In genomic region chr6:110039996-110040383, GRCh38 we compare ENCODE assay signal across 8 cellular contexts.
DNase-seq lines count a peak whose midpoint lies in the region; ATAC-seq and TF ChIP-seq lines count a peak whose summit lies in the region.

No MANE protein-coding gene starts in this region.

- H3K9ac ChIP-seq in endodermal cell (ENCODE audit: extremely low read depth, low read length, poor library complexity, severe bottlenecking): no peak overlapping the region

- no peak overlapping the region for H3K4me3 ChIP-seq in endodermal cell (ENCODE audit: low read length)

- H3K27ac Mint-ChIP-seq in activated CD4-positive, alpha-beta memory T cell treated with anti-CD3 and anti-CD28 coated beads for 36 hours: peak overlapping the region; percentile 86
- H3K27ac Mint-ChIP-seq in endodermal cell (peak overlapping the region; percentile 68), nephron (peak overlapping the region; percentile 2 to 84 (median 46))

- intact Hi-C loops in activated CD4-positive, alpha-beta memory T cell treated with anti-CD3 and anti-CD28 coated beads for 36 hours (cut with micrococcal nuclease): loop anchor here (1.0 to 10.0 kb wide), 6 partner anchors 140 to 855 kb away; partner anchors contain the start of gene CDC40

- CTCF ChIA-PET in activated CD4-positive, alpha-beta memory T cell treated with anti-CD3 and anti-CD28 coated beads for 36 hours (lab: Charles Lee): interaction anchor here (0.5 to 5.7 kb wide), 72 partner anchors 9 to 852 kb away, joined by 3 to 161 read pairs (median 4); partner anchors contain the start of genes AK9, CD164, FIG4 and ZBTB24

- no peaks in the 10 kb centered on the region for H3K4me1 ChIP-seq in endodermal cell (ENCODE audit: control insufficient read depth, insufficient read depth, low read length)

- H3K4me3 Mint-ChIP-seq in activated CD4-positive, alpha-beta memory T cell treated with anti-CD3 and anti-CD28 coated beads for 36 hours: peak overlapping the region; percentile 82
- H3K4me3 Mint-ChIP-seq in endodermal cell: peak overlapping the region; percentile 43
- H3K4me3 Mint-ChIP-seq in nephron: peak overlapping the region; percentile 74 to 83 (median 75)

- WGBS in endodermal cell (ENCODE audit: insufficient coverage in 1 of 2, insufficient read length in 1 of 2), 2 experiments: 27 to 46% methylated on average over 9 to 14 of the region's 14 CpGs

- H3K27ac ChIP-seq in 22Rv1 (no peak overlapping the region), endodermal cell (ENCODE audit: low read depth, low read length) (no peak overlapping the region)

- H3K4me1 Mint-ChIP-seq in activated CD4-positive, alpha-beta memory T cell treated with anti-CD3 and anti-CD28 coated beads for 36 hours (ENCODE audit: low read depth): peaks cover 10% of the 10 kb centered on the region
- H3K4me1 Mint-ChIP-seq in endodermal cell: peaks cover 12% of the 10 kb centered on the region
- peaks cover 11% of the 10 kb centered on the region for H3K4me1 Mint-ChIP-seq in nephron

- H3K36me3 ChIP-seq in endodermal cell (ENCODE audit: control insufficient read depth, insufficient read depth, low read length): no peaks in the 10 kb centered on the region

- TF ChIP-seq CTCF in 22Rv1 (IDR thresholded peaks at IDR 0.05) (0 out of 2 replicates have a peak, but pooled peaks have one; percentile 17), endodermal cell (conservative IDR thresholded peaks at IDR 0.05) (peak; percentile 66), nephron (IDR thresholded peaks at IDR 0.05; ENCODE audit: unreplicated experiment in 3 of 3) (peak in 2 of 3 experiments; percentile 47)

- H3K27me3 Mint-ChIP-seq in activated CD4-positive, alpha-beta memory T cell treated with anti-CD3 and anti-CD28 coated beads for 36 hours: no peaks in the 10 kb centered on the region
- H3K27me3 Mint-ChIP-seq in endodermal cell (ENCODE audit: insufficient read depth) (peaks cover 51% of the 10 kb centered on the region), nephron (ENCODE audit: low read depth) (peaks cover 10% of the 10 kb centered on the region)

- ATAC-seq in GM18517 (IDR thresholded peaks at IDR 0.05; ENCODE audit: unreplicated experiment): peak; percentile 37
- peak; percentile 47 for ATAC-seq in HG03064 (IDR thresholded peaks at IDR 0.05; ENCODE audit: low read depth, unreplicated experiment)

- H3K36me3 Mint-ChIP-seq in activated CD4-positive, alpha-beta memory T cell treated with anti-CD3 and anti-CD28 coated beads for 36 hours: no peaks in the 10 kb centered on the region
- H3K36me3 Mint-ChIP-seq in endodermal cell (ENCODE audit: low read depth) (no peaks in the 10 kb centered on the region), nephron (ENCODE audit: low read depth) (no peaks in the 10 kb centered on the region)

- POLR2A ChIA-PET in activated CD4-positive, alpha-beta memory T cell treated with anti-CD3 and anti-CD28 coated beads for 36 hours (lab: Charles Lee): interaction anchor here (0.7 to 1.3 kb wide), 4 partner anchors 335 to 1298 kb away, joined by 3 to 5 read pairs (median 4); partner anchors contain the start of genes AK9 and FIG4

- no peaks in the 10 kb centered on the region for H3K9me3 ChIP-seq in endodermal cell (ENCODE audit: control insufficient read depth, low read length)

- DNase-seq in NCI-H2107 treated with DMSO at 0.1 percent for 48 hours (lab: John Stamatoyannopoulos, UW; ENCODE audit: unreplicated experiment): peak; percentile 79
- DNase-seq in activated CD4-positive, alpha-beta memory T cell treated with anti-CD3 and anti-CD28 coated beads for 36 hours: peak; percentile 61
- DNase-seq in endodermal cell: peak; percentile 83
- no peak for DNase-seq in GOT3 (lab: John Stamatoyannopoulos, UW)

- H3K9me3 Mint-ChIP-seq in activated CD4-positive, alpha-beta memory T cell treated with anti-CD3 and anti-CD28 coated beads for 36 hours: no peaks in the 10 kb centered on the region
- H3K9me3 Mint-ChIP-seq in endodermal cell (no peaks in the 10 kb centered on the region), nephron (peaks cover 5% of the 10 kb centered on the region)

- H3K27me3 ChIP-seq in endodermal cell (ENCODE audit: control insufficient read depth, insufficient read depth, low read length, poor library complexity, severe bottlenecking): peaks cover 21% of the 10 kb centered on the region
